ENCODE assay signal across 1 cellular context in the genomic region with DNA sequence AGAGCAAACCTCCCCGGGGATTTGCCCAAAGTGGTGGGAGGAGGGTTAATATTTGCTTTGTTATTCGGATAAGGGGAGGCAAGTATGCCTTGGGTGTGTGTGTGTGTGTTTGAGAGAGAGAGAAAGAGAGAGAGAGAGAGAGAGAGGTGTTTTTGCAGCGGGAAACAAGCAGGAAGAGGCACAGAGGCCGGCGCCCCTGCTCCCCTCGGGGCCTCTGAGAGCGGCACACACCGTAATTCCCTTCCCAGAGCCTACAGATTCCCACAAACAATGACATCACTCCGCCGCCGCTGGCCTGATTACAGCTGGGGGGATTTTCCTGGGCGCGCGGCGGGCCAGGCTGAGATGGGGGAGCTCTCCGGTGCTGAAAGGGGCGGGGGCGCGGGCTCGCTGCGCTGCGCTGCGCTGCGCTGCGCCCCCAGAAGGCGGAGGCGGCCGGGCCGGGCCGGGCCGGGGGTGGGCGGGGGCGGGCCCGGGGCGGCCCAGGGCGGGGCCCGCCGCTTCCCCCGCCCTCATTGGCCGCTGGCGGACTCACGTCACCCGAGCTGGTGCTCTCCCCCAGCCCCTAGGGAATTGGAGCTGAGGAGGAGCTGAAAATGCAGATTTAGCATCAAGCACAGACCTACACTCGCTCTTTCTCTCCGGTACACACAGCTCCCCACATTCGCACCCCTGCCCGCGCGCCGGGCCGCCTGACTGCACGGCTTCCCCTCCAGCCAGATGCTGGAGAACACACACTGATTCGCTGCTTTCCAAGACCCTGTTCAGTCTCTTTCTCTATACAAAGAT.
TF ChIP-seq lines count a peak whose summit lies in the region.

A gene with protein sequence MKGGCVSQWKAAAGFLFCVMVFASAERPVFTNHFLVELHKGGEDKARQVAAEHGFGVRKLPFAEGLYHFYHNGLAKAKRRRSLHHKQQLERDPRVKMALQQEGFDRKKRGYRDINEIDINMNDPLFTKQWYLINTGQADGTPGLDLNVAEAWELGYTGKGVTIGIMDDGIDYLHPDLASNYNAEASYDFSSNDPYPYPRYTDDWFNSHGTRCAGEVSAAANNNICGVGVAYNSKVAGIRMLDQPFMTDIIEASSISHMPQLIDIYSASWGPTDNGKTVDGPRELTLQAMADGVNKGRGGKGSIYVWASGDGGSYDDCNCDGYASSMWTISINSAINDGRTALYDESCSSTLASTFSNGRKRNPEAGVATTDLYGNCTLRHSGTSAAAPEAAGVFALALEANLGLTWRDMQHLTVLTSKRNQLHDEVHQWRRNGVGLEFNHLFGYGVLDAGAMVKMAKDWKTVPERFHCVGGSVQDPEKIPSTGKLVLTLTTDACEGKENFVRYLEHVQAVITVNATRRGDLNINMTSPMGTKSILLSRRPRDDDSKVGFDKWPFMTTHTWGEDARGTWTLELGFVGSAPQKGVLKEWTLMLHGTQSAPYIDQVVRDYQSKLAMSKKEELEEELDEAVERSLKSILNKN (plus strand): TSS at position 631 of the 789 bp plus-strand sequence. CDS start 266 bp downstream, outside the sequence.

TF ChIP-seq in H1, 55 proteins besides CTCF, POLR2A, EP300 and RAD21:
- TF ChIP-seq POU5F1 (IDR thresholded peaks at IDR 0.05; ENCODE audit: low read depth, low read length) (no peak), SAP30 (IDR thresholded peaks at IDR 0.05; ENCODE audit: insufficient read depth, insufficient replicate concordance, low read length) (peak; percentile 68), KDM1A (IDR thresholded peaks at IDR 0.05; ENCODE audit: borderline replicate concordance, low read length) (no peak), HDAC2 (IDR thresholded peaks at IDR 0.05; ENCODE audit: borderline replicate concordance in 1 of 2, low read depth in 2 of 2, low read length in 2 of 2) (0 out of 4 replicates have a peak, but pooled peaks of 1 of the 2 experiments have one; percentile 16), MAFK (IDR thresholded peaks at IDR 0.05; ENCODE audit: low read depth, low read length) (no peak), JUN (IDR thresholded peaks at IDR 0.05; ENCODE audit: low read depth, low read length) (peak; percentile 56; the same call in 1 of the 2 replicates), TAF1 (IDR thresholded peaks at IDR 0.05; ENCODE audit: low read depth, low read length) (peak; percentile 42; the same call in 1 of the 2 replicates), NANOG (IDR thresholded peaks at IDR 0.05; ENCODE audit: insufficient read depth, low read depth, low read length, poor library complexity, severe bottlenecking) (peak; percentile 71), EZH2 (IDR thresholded peaks at IDR 0.05; ENCODE audit: low read depth, low read length, severe bottlenecking) (no peak), CREB1 (IDR thresholded peaks at IDR 0.05) (peak; percentile 75), KDM4A (IDR thresholded peaks at IDR 0.05; ENCODE audit: low read depth, low read length, severe bottlenecking) (peak; percentile 37), SP1 (IDR thresholded peaks at IDR 0.05; ENCODE audit: low read depth, low read length) (peak; percentile 65; the same call in 1 of the 2 replicates), TAF7 (optimal IDR thresholded peaks at IDR 0.05; ENCODE audit: borderline replicate concordance, low read depth, low read length) (peak; percentile 55), NRF1 (IDR thresholded peaks at IDR 0.05; ENCODE audit: low read depth, low read length) (peak; percentile 12; the same call in 1 of the 2 replicates), SIN3A (conservative IDR thresholded peaks at IDR 0.05 in 1 of 2, IDR thresholded peaks at IDR 0.05 in 1 of 2; ENCODE audit: low read depth in 1 of 2, low read length in 2 of 2) (peak; percentile 92 to 95), CHD2 (IDR thresholded peaks at IDR 0.05; ENCODE audit: low read length) (no peak), POLR2AphosphoS5 (IDR thresholded peaks at IDR 0.05; ENCODE audit: low read depth, low read length) (no peak), JUND (IDR thresholded peaks at IDR 0.05; ENCODE audit: low read length) (peak; percentile 89), YY1 (IDR thresholded peaks at IDR 0.05; ENCODE audit: low read depth, low read length) (peak; percentile 24; the same call in 1 of the 2 replicates), TCF12 (IDR thresholded peaks at IDR 0.05; ENCODE audit: low read depth, low read length) (no peak), CBX8 (IDR thresholded peaks at IDR 0.05; ENCODE audit: borderline replicate concordance, low read depth, low read length) (no peak), SIX5 (IDR thresholded peaks at IDR 0.05; ENCODE audit: low read depth, low read length) (no peak), CHD1 (IDR thresholded peaks at IDR 0.05; ENCODE audit: low read depth, low read length) (no peak), SUZ12 (IDR thresholded peaks at IDR 0.05; ENCODE audit: low read length) (no peak), FOSL1 (IDR thresholded peaks at IDR 0.05; ENCODE audit: insufficient read depth, low read depth, low read length) (no peak), BCL11A (IDR thresholded peaks at IDR 0.05; ENCODE audit: low read depth in 2 of 2, low read length in 2 of 2) (no peak), HDAC6 (IDR thresholded peaks at IDR 0.05; ENCODE audit: low read depth, low read length) (no peak)
- TF ChIP-seq, protein P1, sequence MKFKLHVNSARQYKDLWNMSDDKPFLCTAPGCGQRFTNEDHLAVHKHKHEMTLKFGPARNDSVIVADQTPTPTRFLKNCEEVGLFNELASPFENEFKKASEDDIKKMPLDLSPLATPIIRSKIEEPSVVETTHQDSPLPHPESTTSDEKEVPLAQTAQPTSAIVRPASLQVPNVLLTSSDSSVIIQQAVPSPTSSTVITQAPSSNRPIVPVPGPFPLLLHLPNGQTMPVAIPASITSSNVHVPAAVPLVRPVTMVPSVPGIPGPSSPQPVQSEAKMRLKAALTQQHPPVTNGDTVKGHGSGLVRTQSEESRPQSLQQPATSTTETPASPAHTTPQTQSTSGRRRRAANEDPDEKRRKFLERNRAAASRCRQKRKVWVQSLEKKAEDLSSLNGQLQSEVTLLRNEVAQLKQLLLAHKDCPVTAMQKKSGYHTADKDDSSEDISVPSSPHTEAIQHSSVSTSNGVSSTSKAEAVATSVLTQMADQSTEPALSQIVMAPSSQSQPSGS (IDR thresholded peaks at IDR 0.05; ENCODE audit: low read length) = peak; percentile 95
- TF ChIP-seq, protein P2, sequence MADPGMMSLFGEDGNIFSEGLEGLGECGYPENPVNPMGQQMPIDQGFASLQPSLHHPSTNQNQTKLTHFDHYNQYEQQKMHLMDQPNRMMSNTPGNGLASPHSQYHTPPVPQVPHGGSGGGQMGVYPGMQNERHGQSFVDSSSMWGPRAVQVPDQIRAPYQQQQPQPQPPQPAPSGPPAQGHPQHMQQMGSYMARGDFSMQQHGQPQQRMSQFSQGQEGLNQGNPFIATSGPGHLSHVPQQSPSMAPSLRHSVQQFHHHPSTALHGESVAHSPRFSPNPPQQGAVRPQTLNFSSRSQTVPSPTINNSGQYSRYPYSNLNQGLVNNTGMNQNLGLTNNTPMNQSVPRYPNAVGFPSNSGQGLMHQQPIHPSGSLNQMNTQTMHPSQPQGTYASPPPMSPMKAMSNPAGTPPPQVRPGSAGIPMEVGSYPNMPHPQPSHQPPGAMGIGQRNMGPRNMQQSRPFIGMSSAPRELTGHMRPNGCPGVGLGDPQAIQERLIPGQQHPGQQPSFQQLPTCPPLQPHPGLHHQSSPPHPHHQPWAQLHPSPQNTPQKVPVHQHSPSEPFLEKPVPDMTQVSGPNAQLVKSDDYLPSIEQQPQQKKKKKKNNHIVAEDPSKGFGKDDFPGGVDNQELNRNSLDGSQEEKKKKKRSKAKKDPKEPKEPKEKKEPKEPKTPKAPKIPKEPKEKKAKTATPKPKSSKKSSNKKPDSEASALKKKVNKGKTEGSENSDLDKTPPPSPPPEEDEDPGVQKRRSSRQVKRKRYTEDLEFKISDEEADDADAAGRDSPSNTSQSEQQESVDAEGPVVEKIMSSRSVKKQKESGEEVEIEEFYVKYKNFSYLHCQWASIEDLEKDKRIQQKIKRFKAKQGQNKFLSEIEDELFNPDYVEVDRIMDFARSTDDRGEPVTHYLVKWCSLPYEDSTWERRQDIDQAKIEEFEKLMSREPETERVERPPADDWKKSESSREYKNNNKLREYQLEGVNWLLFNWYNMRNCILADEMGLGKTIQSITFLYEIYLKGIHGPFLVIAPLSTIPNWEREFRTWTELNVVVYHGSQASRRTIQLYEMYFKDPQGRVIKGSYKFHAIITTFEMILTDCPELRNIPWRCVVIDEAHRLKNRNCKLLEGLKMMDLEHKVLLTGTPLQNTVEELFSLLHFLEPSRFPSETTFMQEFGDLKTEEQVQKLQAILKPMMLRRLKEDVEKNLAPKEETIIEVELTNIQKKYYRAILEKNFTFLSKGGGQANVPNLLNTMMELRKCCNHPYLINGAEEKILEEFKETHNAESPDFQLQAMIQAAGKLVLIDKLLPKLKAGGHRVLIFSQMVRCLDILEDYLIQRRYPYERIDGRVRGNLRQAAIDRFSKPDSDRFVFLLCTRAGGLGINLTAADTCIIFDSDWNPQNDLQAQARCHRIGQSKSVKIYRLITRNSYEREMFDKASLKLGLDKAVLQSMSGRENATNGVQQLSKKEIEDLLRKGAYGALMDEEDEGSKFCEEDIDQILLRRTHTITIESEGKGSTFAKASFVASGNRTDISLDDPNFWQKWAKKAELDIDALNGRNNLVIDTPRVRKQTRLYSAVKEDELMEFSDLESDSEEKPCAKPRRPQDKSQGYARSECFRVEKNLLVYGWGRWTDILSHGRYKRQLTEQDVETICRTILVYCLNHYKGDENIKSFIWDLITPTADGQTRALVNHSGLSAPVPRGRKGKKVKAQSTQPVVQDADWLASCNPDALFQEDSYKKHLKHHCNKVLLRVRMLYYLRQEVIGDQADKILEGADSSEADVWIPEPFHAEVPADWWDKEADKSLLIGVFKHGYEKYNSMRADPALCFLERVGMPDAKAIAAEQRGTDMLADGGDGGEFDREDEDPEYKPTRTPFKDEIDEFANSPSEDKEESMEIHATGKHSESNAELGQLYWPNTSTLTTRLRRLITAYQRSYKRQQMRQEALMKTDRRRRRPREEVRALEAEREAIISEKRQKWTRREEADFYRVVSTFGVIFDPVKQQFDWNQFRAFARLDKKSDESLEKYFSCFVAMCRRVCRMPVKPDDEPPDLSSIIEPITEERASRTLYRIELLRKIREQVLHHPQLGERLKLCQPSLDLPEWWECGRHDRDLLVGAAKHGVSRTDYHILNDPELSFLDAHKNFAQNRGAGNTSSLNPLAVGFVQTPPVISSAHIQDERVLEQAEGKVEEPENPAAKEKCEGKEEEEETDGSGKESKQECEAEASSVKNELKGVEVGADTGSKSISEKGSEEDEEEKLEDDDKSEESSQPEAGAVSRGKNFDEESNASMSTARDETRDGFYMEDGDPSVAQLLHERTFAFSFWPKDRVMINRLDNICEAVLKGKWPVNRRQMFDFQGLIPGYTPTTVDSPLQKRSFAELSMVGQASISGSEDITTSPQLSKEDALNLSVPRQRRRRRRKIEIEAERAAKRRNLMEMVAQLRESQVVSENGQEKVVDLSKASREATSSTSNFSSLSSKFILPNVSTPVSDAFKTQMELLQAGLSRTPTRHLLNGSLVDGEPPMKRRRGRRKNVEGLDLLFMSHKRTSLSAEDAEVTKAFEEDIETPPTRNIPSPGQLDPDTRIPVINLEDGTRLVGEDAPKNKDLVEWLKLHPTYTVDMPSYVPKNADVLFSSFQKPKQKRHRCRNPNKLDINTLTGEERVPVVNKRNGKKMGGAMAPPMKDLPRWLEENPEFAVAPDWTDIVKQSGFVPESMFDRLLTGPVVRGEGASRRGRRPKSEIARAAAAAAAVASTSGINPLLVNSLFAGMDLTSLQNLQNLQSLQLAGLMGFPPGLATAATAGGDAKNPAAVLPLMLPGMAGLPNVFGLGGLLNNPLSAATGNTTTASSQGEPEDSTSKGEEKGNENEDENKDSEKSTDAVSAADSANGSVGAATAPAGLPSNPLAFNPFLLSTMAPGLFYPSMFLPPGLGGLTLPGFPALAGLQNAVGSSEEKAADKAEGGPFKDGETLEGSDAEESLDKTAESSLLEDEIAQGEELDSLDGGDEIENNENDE (IDR thresholded peaks at IDR 0.05; ENCODE audit: insufficient replicate concordance, low read length) = no peak
- TF ChIP-seq, protein P3, sequence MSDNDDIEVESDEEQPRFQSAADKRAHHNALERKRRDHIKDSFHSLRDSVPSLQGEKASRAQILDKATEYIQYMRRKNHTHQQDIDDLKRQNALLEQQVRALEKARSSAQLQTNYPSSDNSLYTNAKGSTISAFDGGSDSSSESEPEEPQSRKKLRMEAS (IDR thresholded peaks at IDR 0.05) = peak; percentile 55
- TF ChIP-seq, protein P4, sequence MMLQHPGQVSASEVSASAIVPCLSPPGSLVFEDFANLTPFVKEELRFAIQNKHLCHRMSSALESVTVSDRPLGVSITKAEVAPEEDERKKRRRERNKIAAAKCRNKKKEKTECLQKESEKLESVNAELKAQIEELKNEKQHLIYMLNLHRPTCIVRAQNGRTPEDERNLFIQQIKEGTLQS (IDR thresholded peaks at IDR 0.05; ENCODE audit: insufficient read depth, low read depth, low read length) = no peak
- TF ChIP-seq, protein P5, sequence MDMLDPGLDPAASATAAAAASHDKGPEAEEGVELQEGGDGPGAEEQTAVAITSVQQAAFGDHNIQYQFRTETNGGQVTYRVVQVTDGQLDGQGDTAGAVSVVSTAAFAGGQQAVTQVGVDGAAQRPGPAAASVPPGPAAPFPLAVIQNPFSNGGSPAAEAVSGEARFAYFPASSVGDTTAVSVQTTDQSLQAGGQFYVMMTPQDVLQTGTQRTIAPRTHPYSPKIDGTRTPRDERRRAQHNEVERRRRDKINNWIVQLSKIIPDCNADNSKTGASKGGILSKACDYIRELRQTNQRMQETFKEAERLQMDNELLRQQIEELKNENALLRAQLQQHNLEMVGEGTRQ (IDR thresholded peaks at IDR 0.05; ENCODE audit: low read length) = no peak
